ENCODE assay signal across 1 cellular context in genomic region chr14:24135834-24136683, GRCh38.
TF ChIP-seq lines count a peak whose summit lies in the region.

Gene PSME1 (plus strand): TSS chr14:24136194. CDS start chr14:24136263, 69 bp downstream.

TF ChIP-seq in H1, 55 proteins besides CTCF, POLR2A, EP300 and RAD21 (continued from another document):
- TF ChIP-seq CHD7 (IDR thresholded peaks at IDR 0.05; ENCODE audit: insufficient replicate concordance, low read length) (no peak), CBX5 (IDR thresholded peaks at IDR 0.05; ENCODE audit: low read depth, low read length) (no peak), PHF8 (conservative IDR thresholded peaks at IDR 0.05; ENCODE audit: low read depth, low read length) (peak; percentile 44; the same call in 1 of the 2 replicates), TCF12 (IDR thresholded peaks at IDR 0.05; ENCODE audit: low read depth, low read length) (no peak), POLR2AphosphoS5 (IDR thresholded peaks at IDR 0.05; ENCODE audit: low read depth, low read length) (peak; percentile 34; the same call in 1 of the 2 replicates), ZNF274 (IDR thresholded peaks at IDR 0.05; ENCODE audit: borderline replicate concordance, extremely low read depth, low read length) (no peak), BACH1 (IDR thresholded peaks at IDR 0.05; ENCODE audit: low read length) (peak; percentile 15), HDAC6 (IDR thresholded peaks at IDR 0.05; ENCODE audit: low read depth, low read length) (no peak), E2F6 (IDR thresholded peaks at IDR 0.05) (no peak), CHD2 (IDR thresholded peaks at IDR 0.05; ENCODE audit: low read length) (peak; percentile 34; the same call in 1 of the 2 replicates), CHD1 (IDR thresholded peaks at IDR 0.05; ENCODE audit: low read depth, low read length) (no peak), NRF1 (IDR thresholded peaks at IDR 0.05; ENCODE audit: low read depth, low read length) (no peak), ASH2L (IDR thresholded peaks at IDR 0.05; ENCODE audit: low read length) (peak; percentile 36), ATF3 (IDR thresholded peaks at IDR 0.05; ENCODE audit: insufficient read depth, low read depth, low read length) (no peak), SP1 (IDR thresholded peaks at IDR 0.05; ENCODE audit: low read depth, low read length) (no peak; the same call in 1 of the 2 replicates), SIN3A (conservative IDR thresholded peaks at IDR 0.05 in 1 of 2, IDR thresholded peaks at IDR 0.05 in 1 of 2; ENCODE audit: low read depth in 1 of 2, low read length in 2 of 2) (peak in 1 of 2 experiments; percentile 22; a peak in 1 of 4 replicates), ATF2 (IDR thresholded peaks at IDR 0.05; ENCODE audit: low read length) (no peak), RFX5 (IDR thresholded peaks at IDR 0.05; ENCODE audit: borderline replicate concordance, low read depth, low read length) (no peak)
